Comparison of ENCODE assay signal across 36 cellular contexts in genomic region chr2:8270699-8271098, GRCh38.
"Had no signal": no experiment of that assay in that cellular context is flagged by ENCODE, and none has a peak within 500 bp of the region (broad histone marks: within the 10 kb centered on the region; RNA-seq: fewer than 3 reads in every experiment).

No MANE protein-coding gene starts in this region.

- H3K36me3 Mint-ChIP-seq: activated CD4-positive, alpha-beta memory T cell treated with anti-CD3 and anti-CD28 coated beads for 36 hours; activated naive CD4-positive, alpha-beta T cell treated with anti-CD3 and anti-CD28 coated beads, Interleukin-2, amount 50 U/mL, for 72 hours; activated naive CD8-positive, alpha-beta T cell treated with anti-CD3 and anti-CD28 coated beads for 36 hours had no signal

- H3K27ac ChIP-seq: adrenal gland, body of pancreas, brain microvascular endothelial cell, breast epithelium, VCaP had no signal

- H3K27me3 Mint-ChIP-seq: activated CD4-positive, alpha-beta memory T cell treated with anti-CD3 and anti-CD28 coated beads for 36 hours; activated CD8-positive, alpha-beta T cell treated with anti-CD3 and anti-CD28 coated beads for 36 hours; activated naive CD8-positive, alpha-beta T cell treated with anti-CD3 and anti-CD28 coated beads for 36 hours; activated T-helper 17 cell treated with anti-CD3 and anti-CD28 coated beads, Interleukin-2, amount 50 U/mL, for 72 hours had no signal

- H3K27me3 ChIP-seq: adrenal gland, body of pancreas, brain microvascular endothelial cell, breast epithelium had no signal

- H3K9me3 ChIP-seq: adrenal gland, body of pancreas, breast epithelium had no signal

- H3K9me3 Mint-ChIP-seq: activated CD4-positive, alpha-beta memory T cell treated with anti-CD3 and anti-CD28 coated beads for 36 hours; activated CD8-positive, alpha-beta T cell treated with anti-CD3 and anti-CD28 coated beads for 36 hours; activated naive CD4-positive, alpha-beta T cell treated with anti-CD3 and anti-CD28 coated beads for 36 hours; activated naive CD8-positive, alpha-beta T cell treated with anti-CD3 and anti-CD28 coated beads for 36 hours; activated T-cell treated with anti-CD3 and anti-CD28 coated beads, Interleukin-2, amount 50 U/mL, for 4 hours; T-helper 2 cell treated with Interferon-gamma antibody and Interleukin-4, amounts not matched to agents 5 μg/mL and 100 μg/mL, for 36 hours had no signal

- H3K4me1 Mint-ChIP-seq: activated B cell treated with CpG ODN at 0.5 μM for 24 hours; activated naive CD8-positive, alpha-beta T cell treated with anti-CD3 and anti-CD28 coated beads for 36 hours had no signal

- H3K36me3 ChIP-seq: adrenal gland, brain microvascular endothelial cell, breast epithelium had no signal

- H3K27ac Mint-ChIP-seq: activated B cell treated with CpG ODN at 0.5 μM for 24 hours; activated CD4-positive, alpha-beta memory T cell treated with anti-CD3 and anti-CD28 coated beads for 36 hours; activated CD8-positive, alpha-beta T cell treated with anti-CD3 and anti-CD28 coated beads for 36 hours; activated naive CD4-positive, alpha-beta T cell treated with anti-CD3 and anti-CD28 coated beads for 36 hours; activated naive CD4-positive, alpha-beta T cell treated with anti-CD3 and anti-CD28 coated beads, Interleukin-2, amount 50 U/mL, for 72 hours; activated naive CD8-positive, alpha-beta T cell treated with anti-CD3 and anti-CD28 coated beads for 36 hours; activated T-cell treated with anti-CD3 and anti-CD28 coated beads, Interleukin-2, amount 50 U/mL, for 72 hours; activated T-helper 1 cell treated with anti-CD3 and anti-CD28 coated beads, Interleukin-12 subunit alpha, Interleukin-12 subunit beta, Interleukin-2, Interleukin-4 antibody, amounts not matched to agents 30 ng/mL and 10 ng/mL and 1 ng/mL, durations not matched to agents 14 hours and 24 hours and 36 hours; activated T-helper 17 cell treated with anti-CD3 and anti-CD28 coated beads, Interleukin-2, amount 50 U/mL, for 72 hours; T-helper 1 cell treated with Interleukin-12 subunit alpha and Interleukin-12 subunit beta and Interleukin-4 antibody, amounts not matched to agents 30 μg/mL and 1 μg/mL, for 36 hours; T-helper 2 cell treated with Interferon-gamma antibody and Interleukin-4, amounts not matched to agents 5 μg/mL and 100 μg/mL, for 36 hours had no signal

- ATAC-seq: activated CD8-positive, alpha-beta T cell treated with anti-CD3 and anti-CD28 coated beads for 36 hours; activated naive CD4-positive, alpha-beta T cell treated with anti-CD3 and anti-CD28 coated beads, Interleukin-2, amount 50 U/mL, for 72 hours; activated T-cell treated with anti-CD3 and anti-CD28 coated beads, Interleukin-2, amount 50 U/mL, for 4 hours; activated T-cell treated with anti-CD3 and anti-CD28 coated beads, Interleukin-2, amount 50 U/mL, for 72 hours; activated T-helper 17 cell treated with anti-CD3 and anti-CD28 coated beads, Interleukin-2, amount 50 U/mL, for 72 hours; body of pancreas had no signal

- H3K4me3 Mint-ChIP-seq: activated B cell treated with CpG ODN at 0.5 μM for 24 hours; activated CD4-positive, alpha-beta memory T cell treated with anti-CD3 and anti-CD28 coated beads for 36 hours; activated CD8-positive, alpha-beta T cell treated with anti-CD3 and anti-CD28 coated beads for 36 hours; activated naive CD4-positive, alpha-beta T cell treated with anti-CD3 and anti-CD28 coated beads for 36 hours; activated naive CD8-positive, alpha-beta T cell treated with anti-CD3 and anti-CD28 coated beads for 36 hours; activated T-cell treated with anti-CD3 and anti-CD28 coated beads, Interleukin-2, amount 50 U/mL, for 4 hours; activated T-cell treated with anti-CD3 and anti-CD28 coated beads, Interleukin-2, amount 50 U/mL, for 72 hours; activated T-helper 1 cell treated with anti-CD3 and anti-CD28 coated beads, Interleukin-12 subunit alpha, Interleukin-12 subunit beta, Interleukin-2, Interleukin-4 antibody, amounts not matched to agents 30 ng/mL and 10 ng/mL and 1 ng/mL, durations not matched to agents 14 hours and 24 hours and 36 hours; activated T-helper 17 cell treated with anti-CD3 and anti-CD28 coated beads, Interleukin-2, amount 50 U/mL, for 72 hours; T-helper 1 cell treated with Interleukin-12 subunit alpha and Interleukin-12 subunit beta and Interleukin-4 antibody, amounts not matched to agents 30 μg/mL and 1 μg/mL, for 36 hours; T-helper 2 cell treated with Interferon-gamma antibody and Interleukin-4, amounts not matched to agents 5 μg/mL and 100 μg/mL, for 36 hours had no signal

- FAIRE-seq: astrocyte, TTC549 had no signal

- H3K4me3 ChIP-seq: adrenal gland, body of pancreas, breast epithelium had no signal

- DNase-seq: activated B cell treated with CpG ODN at 0.5 μM for 24 hours; activated CD4-positive, alpha-beta memory T cell treated with anti-CD3 and anti-CD28 coated beads for 36 hours; activated CD4-positive, alpha-beta T cell treated with anti-CD3 and anti-CD28 coated beads for 48 hours; activated CD4-positive, alpha-beta T cell treated with anti-CD3 and anti-CD28 coated beads, Interleukin-2, amount 50 U/mL, for 1 hour; activated CD4-positive, alpha-beta T cell treated with anti-CD3 and anti-CD28 coated beads, Interleukin-2, amount 50 U/mL, for 4 hours; activated CD4-positive, CD25-positive, alpha-beta regulatory T cell treated with anti-CD3 and anti-CD28 coated beads, Interleukin-2, amount 50 U/mL, for 72 hours; activated CD8-positive, alpha-beta memory T cell treated with anti-CD3 and anti-CD28 coated beads, Interleukin-2, amount 50 U/mL, for 4 hours; activated CD8-positive, alpha-beta T cell treated with anti-CD3 and anti-CD28 coated beads for 36 hours; activated effector memory CD4-positive, alpha-beta T cell treated with anti-CD3 and anti-CD28 coated beads, Interleukin-2, amount 50 U/mL, for 16 hours; activated gamma-delta T cell treated with Interleukin-2 at 50 U/mL for 16 hours; activated naive CD4-positive, alpha-beta T cell; activated naive CD4-positive, alpha-beta T cell treated with anti-CD3 and anti-CD28 coated beads for 36 hours; activated naive CD4-positive, alpha-beta T cell treated with anti-CD3 and anti-CD28 coated beads, Interleukin-2, amount 50 U/mL, for 16 hours; activated naive CD8-positive, alpha-beta T cell treated with anti-CD3 and anti-CD28 coated beads for 36 hours; activated T-cell treated with anti-CD3 and anti-CD28 coated beads for 4 hours; activated T-cell treated with anti-CD3 and anti-CD28 coated beads, Interleukin-2, amount 50 U/mL, for 1 hour; activated T-cell treated with anti-CD3 and anti-CD28 coated beads, Interleukin-2, amount 50 U/mL, for 4 hours; activated T-cell treated with anti-CD3 and anti-CD28 coated beads, Interleukin-2, amount 50 U/mL, for 72 hours; adrenal gland; amniotic stem cell; aorta; body of pancreas; brain microvascular endothelial cell; central memory CD4-positive, alpha-beta T cell; T-helper 1 cell; T-helper 2 cell; T-helper 9 cell had no signal

- H3K4me1 ChIP-seq: adrenal gland, body of pancreas, breast epithelium had no signal
